In genomic region chr1:94299627-94300552, GRCh38 we compare ENCODE assay signal across 10 cellular contexts.
DNase-seq lines count a peak whose midpoint lies in the region; ATAC-seq and TF ChIP-seq lines count a peak whose summit lies in the region.
"Had no signal": no experiment of that assay in that cellular context is flagged by ENCODE, and none has a peak within 500 bp of the region (broad histone marks: within the 10 kb centered on the region; RNA-seq: fewer than 3 reads in every experiment).

No MANE protein-coding gene starts in this region.

- H3K4me1 Mint-ChIP-seq in nephron, result peaks cover 10% of the 10 kb centered on the region
- H3K4me1 Mint-ChIP-seq in activated CD4-positive, alpha-beta T cell treated with anti-CD3 and anti-CD28 coated beads, Interleukin-2, amount 10 ng/mL, durations not matched to agents 24 days and 14 days, result no peaks in the 10 kb centered on the region

- H3K4me2 ChIP-seq in fibroblast of lung (ENCODE audit: extremely low read depth, insufficient read depth, low read length), result no peak overlapping the region

- no peak for TF ChIP-seq CTCF in Peyer's patch (IDR thresholded peaks at IDR 0.05)
- TF ChIP-seq CTCF in fibroblast of lung (conservative IDR thresholded peaks at IDR 0.05 in 1 of 2, IDR thresholded peaks at IDR 0.05 in 1 of 2; ENCODE audit: low read depth in 1 of 2, low read length in 2 of 2), result no peak
- no peak for TF ChIP-seq CTCF in nephron (IDR thresholded peaks at IDR 0.05; ENCODE audit: unreplicated experiment in 3 of 3)
- no peak for TF ChIP-seq CTCF in dorsolateral prefrontal cortex (IDR thresholded peaks at IDR 0.05 in 54 of 56, conservative IDR thresholded peaks at IDR 0.05 in 2 of 56; ENCODE audit: low read depth in 1 of 56, partially characterized antibody in 56 of 56)

- no peaks in the 10 kb centered on the region for H3K36me3 Mint-ChIP-seq in nephron (ENCODE audit: low read depth)
- no peaks in the 10 kb centered on the region for H3K36me3 Mint-ChIP-seq in activated CD4-positive, alpha-beta T cell treated with anti-CD3 and anti-CD28 coated beads, Interleukin-2, amount 10 ng/mL, durations not matched to agents 24 days and 14 days (ENCODE audit: low read depth)

- H3K4me3 Mint-ChIP-seq in nephron, result no peak overlapping the region
- no peak overlapping the region for H3K4me3 Mint-ChIP-seq in activated CD4-positive, alpha-beta T cell treated with anti-CD3 and anti-CD28 coated beads, Interleukin-2, amount 10 ng/mL, durations not matched to agents 24 days and 14 days

- H3K4me1 ChIP-seq in Peyer's patch, result peaks cover 0 to 5% (median 0%) of the 10 kb centered on the region in 4 donors
- peaks cover 23% of the 10 kb centered on the region for H3K4me1 ChIP-seq in fibroblast of lung (ENCODE audit: control insufficient read depth, extremely low read depth, insufficient read depth, low read length)

- peaks cover 3% of the 10 kb centered on the region for H3K27me3 Mint-ChIP-seq in nephron (ENCODE audit: low read depth)
- no peaks in the 10 kb centered on the region for H3K27me3 Mint-ChIP-seq in activated CD4-positive, alpha-beta T cell treated with anti-CD3 and anti-CD28 coated beads, Interleukin-2, amount 10 ng/mL, durations not matched to agents 24 days and 14 days

- no peaks in the 10 kb centered on the region for H3K79me2 ChIP-seq in fibroblast of lung (ENCODE audit: control insufficient read depth, insufficient read depth, low read length)

- no peaks in the 10 kb centered on the region for H4K20me1 ChIP-seq in fibroblast of lung (ENCODE audit: control insufficient read depth, extremely low read depth, insufficient read depth, low read length)

- no peak overlapping the region for H2AFZ ChIP-seq in fibroblast of lung (ENCODE audit: low read length)

- TF ChIP-seq POLR2A in Peyer's patch (IDR thresholded peaks at IDR 0.05), result no peak

- H3K4me3 ChIP-seq in Peyer's patch (no peak overlapping the region), fibroblast of lung (replicated peaks in 1 of 4; ENCODE audit: control extremely low read depth in 1 of 4, insufficient read depth in 1 of 4, low read depth in 3 of 4, low read length in 4 of 4) (no peak overlapping the region), dorsolateral prefrontal cortex (no peak overlapping the region)

- intact Hi-C loops in dorsolateral prefrontal cortex (cut with DNase I), result no loop called here
- intact Hi-C loops in activated CD4-positive, alpha-beta T cell treated with anti-CD3 and anti-CD28 coated beads, Interleukin-2, amount 10 ng/mL, durations not matched to agents 24 days and 14 days (cut with micrococcal nuclease), result no loop called here

- H3K27ac Mint-ChIP-seq in nephron, result peak overlapping the region; percentile 23 to 48 (median 24)
- no peak overlapping the region for H3K27ac Mint-ChIP-seq in activated CD4-positive, alpha-beta T cell treated with anti-CD3 and anti-CD28 coated beads, Interleukin-2, amount 10 ng/mL, durations not matched to agents 24 days and 14 days

- DNase-seq in Caki2 (ENCODE audit: low read depth) (peak; percentile 98), Peyer's patch (no peak), fibroblast of lung (ENCODE audit: low read depth in 2 of 2) (peak; percentile 60 to 85), NCI-H2081 treated with DMSO at 0.1 percent for 48 hours (lab: John Stamatoyannopoulos, UW) (no peak), dorsolateral prefrontal cortex (no peak)
- DNase-seq in activated CD4-positive, alpha-beta T cell treated with anti-CD3 and anti-CD28 coated beads, Interleukin-2, amount 10 ng/mL, durations not matched to agents 24 days and 14 days, result no peak
- DNase-seq: C1 segment of cervical spinal cord, NCI-H526 treated with DMSO at 0.1 percent for 48 hours had no signal

- no peak overlapping the region for H3K9ac ChIP-seq in fibroblast of lung (ENCODE audit: insufficient read depth, low read length)

- H3K27me3 ChIP-seq in Peyer's patch (no peaks in the 10 kb centered on the region), fibroblast of lung (ENCODE audit: control insufficient read depth, insufficient read depth, low read length) (no peaks in the 10 kb centered on the region), dorsolateral prefrontal cortex (peaks cover 0 to 12% (median 0%) of the 10 kb centered on the region in 45 donors)

- no peak for ATAC-seq in HG02852 (IDR thresholded peaks at IDR 0.05; ENCODE audit: unreplicated experiment)

- H3K27ac ChIP-seq in Peyer's patch (peak overlapping the region in 3 of 4 donors; percentile 4 to 50 (median 37)), fibroblast of lung (ENCODE audit: insufficient read depth, low read length) (no peak overlapping the region), dorsolateral prefrontal cortex (peak overlapping the region in 17 of 59 donors; percentile 8 to 67 (median 22))

- H3K36me3 ChIP-seq in Peyer's patch (no peaks in the 10 kb centered on the region), fibroblast of lung (ENCODE audit: control insufficient read depth, insufficient read depth, low read length) (no peaks in the 10 kb centered on the region)

- in situ Hi-C loops in Caki2 (cut with HindIII; ENCODE audit: low pct_unique_long_range_greater_than_20kb, low sequenced_read_pairs), result no loop called here

- H3K9me3 ChIP-seq in Peyer's patch (peaks cover 0 to 4% (median 0%) of the 10 kb centered on the region in 4 donors), fibroblast of lung (ENCODE audit: control insufficient read depth, insufficient read depth, low read depth, low read length) (no peaks in the 10 kb centered on the region)

- H3K9me3 Mint-ChIP-seq in nephron, result no peaks in the 10 kb centered on the region
- no peaks in the 10 kb centered on the region for H3K9me3 Mint-ChIP-seq in activated CD4-positive, alpha-beta T cell treated with anti-CD3 and anti-CD28 coated beads, Interleukin-2, amount 10 ng/mL, durations not matched to agents 24 days and 14 days

Comparison
In these comparisons a context has a peak if more than half of its experiments do, and no peak if none do; other contexts are left out.
1. DNase-seq: peak in Caki2 (single experiment) and fibroblast of lung (2 of 2); none in Peyer's patch (0 of 3), NCI-H2081 treated with DMSO at 0.1 percent for 48 hours (single experiment), dorsolateral prefrontal cortex (0 of 10) and activated CD4-positive, alpha-beta T cell treated with anti-CD3 and anti-CD28 coated beads, Interleukin-2, amount 10 ng/mL, durations not matched to agents 24 days and 14 days (single experiment).